In genomic region chr7:85851571-85852193, GRCh38 we compare ENCODE assay signal across 9 cellular contexts.
DNase-seq lines count a peak whose midpoint lies in the region; ATAC-seq, FAIRE-seq and TF ChIP-seq lines count a peak whose summit lies in the region.
"Had no signal": no experiment of that assay in that cellular context is flagged by ENCODE, and none has a peak within 500 bp of the region (broad histone marks: within the 10 kb centered on the region; RNA-seq: fewer than 3 reads in every experiment).

No MANE protein-coding gene starts in this region.

- DNase-seq in AG04449 (ENCODE audit: low read depth, low spot score) (peak; percentile 17), HFFc6 (peak; percentile 32), SK-N-DZ (ENCODE audit: low spot score) (peak; percentile 55), glomerular visceral epithelial cell (ENCODE audit: extremely low spot score) (peak; percentile 39), vagina (ENCODE audit: extremely low spot score in 2 of 2) (no peak), H54 (ENCODE audit: insufficient read length, low spot score) (no peak)
- DNase-seq in activated CD8-positive, alpha-beta T cell treated with anti-CD3 and anti-CD28 coated beads, Interleukin-2, amount 10 ng/mL, durations not matched to agents 7 days and 5 days = no peak

- H3K4me3 ChIP-seq in AG04449 (ENCODE audit: low read depth, low read length) (no peak overlapping the region), vagina (no peak overlapping the region)

- H3K9me3 ChIP-seq in vagina = no peaks in the 10 kb centered on the region

- H3K27me3 ChIP-seq in vagina = no peaks in the 10 kb centered on the region

- no peaks in the 10 kb centered on the region for H3K9me3 Mint-ChIP-seq in HFFc6
- H3K9me3 Mint-ChIP-seq in activated CD8-positive, alpha-beta T cell treated with anti-CD3 and anti-CD28 coated beads, Interleukin-2, amount 10 ng/mL, durations not matched to agents 7 days and 5 days (ENCODE audit: insufficient read depth) = no peaks in the 10 kb centered on the region

- no peaks in the 10 kb centered on the region for H3K27me3 Mint-ChIP-seq in HFFc6 (ENCODE audit: insufficient read depth)
- no peaks in the 10 kb centered on the region for H3K27me3 Mint-ChIP-seq in activated CD8-positive, alpha-beta T cell treated with anti-CD3 and anti-CD28 coated beads, Interleukin-2, amount 10 ng/mL, durations not matched to agents 7 days and 5 days (ENCODE audit: low read depth)
- H3K27me3 Mint-ChIP-seq: activated naive CD8-positive, alpha-beta T cell had no signal

- intact Hi-C loops in vagina (cut with DNase I) = no loop called here

- H3K36me3 ChIP-seq in vagina = no peaks in the 10 kb centered on the region

- POLR2A ChIA-PET in AG04449 (lab: Yijun Ruan, JAX) = no interaction called here
- POLR2A ChIA-PET in activated CD8-positive, alpha-beta T cell treated with anti-CD3 and anti-CD28 coated beads, Interleukin-2, amount 10 ng/mL, durations not matched to agents 7 days and 5 days (lab: Charles Lee) = no interaction called here

- no peak overlapping the region for H3K27ac Mint-ChIP-seq in HFFc6
- no peak overlapping the region for H3K27ac Mint-ChIP-seq in activated CD8-positive, alpha-beta T cell treated with anti-CD3 and anti-CD28 coated beads, Interleukin-2, amount 10 ng/mL, durations not matched to agents 7 days and 5 days
- H3K27ac Mint-ChIP-seq: activated naive CD8-positive, alpha-beta T cell had no signal

- TF ChIP-seq CTCF in AG04449 (IDR thresholded peaks at IDR 0.05; ENCODE audit: insufficient read depth, low read length, missing control alignments) (peak; percentile 20), HFFc6 (IDR thresholded peaks at IDR 0.05) (peak; percentile 72), vagina (IDR thresholded peaks at IDR 0.05) (peak in 1 of 3 experiments; percentile 26)

- H3K27ac ChIP-seq in vagina = no peak overlapping the region

- no peaks in the 10 kb centered on the region for H3K36me3 Mint-ChIP-seq in HFFc6 (ENCODE audit: low read depth)
- H3K36me3 Mint-ChIP-seq in activated CD8-positive, alpha-beta T cell treated with anti-CD3 and anti-CD28 coated beads, Interleukin-2, amount 10 ng/mL, durations not matched to agents 7 days and 5 days (ENCODE audit: low read depth) = no peaks in the 10 kb centered on the region
- H3K36me3 Mint-ChIP-seq: activated naive CD8-positive, alpha-beta T cell had no signal

- no peak for FAIRE-seq in H54 (lab: Jason Lieb, UNC)

- H3K4me3 Mint-ChIP-seq in HFFc6 = no peak overlapping the region
- H3K4me3 Mint-ChIP-seq in activated CD8-positive, alpha-beta T cell treated with anti-CD3 and anti-CD28 coated beads, Interleukin-2, amount 10 ng/mL, durations not matched to agents 7 days and 5 days = no peak overlapping the region
- H3K4me3 Mint-ChIP-seq: activated naive CD8-positive, alpha-beta T cell had no signal

- TF ChIP-seq POLR2A in vagina (IDR thresholded peaks at IDR 0.05) (no peak), H54 (IDR thresholded peaks at IDR 0.05; ENCODE audit: low read depth, low read length) (no peak)

- no peaks in the 10 kb centered on the region for H3K4me1 ChIP-seq in vagina

- H3K4me1 Mint-ChIP-seq in HFFc6 (ENCODE audit: low read depth) = no peaks in the 10 kb centered on the region
- no peaks in the 10 kb centered on the region for H3K4me1 Mint-ChIP-seq in activated CD8-positive, alpha-beta T cell treated with anti-CD3 and anti-CD28 coated beads, Interleukin-2, amount 10 ng/mL, durations not matched to agents 7 days and 5 days (ENCODE audit: low read depth)

- ATAC-seq in HG02981 (IDR thresholded peaks at IDR 0.05; ENCODE audit: unreplicated experiment) = no peak
- ATAC-seq in activated CD8-positive, alpha-beta T cell treated with anti-CD3 and anti-CD28 coated beads, Interleukin-2, amount 10 ng/mL, durations not matched to agents 7 days and 5 days = no peak

- CTCF ChIA-PET in AG04449 (lab: Yijun Ruan, JAX) = interaction anchor here (0.8 to 3.8 kb wide), 16 partner anchors 10 to 1915 kb away, joined by 3 to 79 read pairs (median 5); no protein-coding TSS in a partner anchor
- CTCF ChIA-PET in activated CD8-positive, alpha-beta T cell treated with anti-CD3 and anti-CD28 coated beads, Interleukin-2, amount 10 ng/mL, durations not matched to agents 7 days and 5 days (lab: Charles Lee) = no interaction called here

Comparison
In these comparisons a context has a peak if more than half of its experiments do, and no peak if none do; other contexts are left out.
1. DNase-seq: peak in AG04449 (single experiment), HFFc6 (single experiment), SK-N-DZ (single experiment) and glomerular visceral epithelial cell (single experiment); none in vagina (0 of 2), activated CD8-positive, alpha-beta T cell treated with anti-CD3 and anti-CD28 coated beads, Interleukin-2, amount 10 ng/mL, durations not matched to agents 7 days and 5 days (single experiment) and H54 (single experiment).